Comparison of ENCODE assay signal across 26 cellular contexts in genomic region chr1:53361541-53361961, GRCh38. TPM values are rescaled to one million over a fixed set of nuclear protein-coding genes. Genes with fewer than 3 reads are reported as not detected.
DNase-seq lines count a peak whose midpoint lies in the region; ATAC-seq and TF ChIP-seq lines count a peak whose summit lies in the region.
"Had no signal": no experiment of that assay in that cellular context is flagged by ENCODE, and none has a peak within 500 bp of the region (broad histone marks: within the 10 kb centered on the region; RNA-seq: fewer than 3 reads in every experiment).

No MANE protein-coding gene starts in this region.

- no peak overlapping the region for H3K27ac Mint-ChIP-seq in activated CD4-positive, alpha-beta memory T cell treated with anti-CD3 and anti-CD28 coated beads for 36 hours
- no peak overlapping the region for H3K27ac Mint-ChIP-seq in activated CD4-positive, alpha-beta memory T cell treated with anti-CD3 and anti-CD28 coated beads, Interleukin-2, amount 10 ng/mL, durations not matched to agents 7 days and 5 days
- H3K27ac Mint-ChIP-seq: activated B cell treated with CpG ODN at 0.5 μM for 24 hours; activated CD8-positive, alpha-beta T cell treated with anti-CD3 and anti-CD28 coated beads for 36 hours; activated naive CD8-positive, alpha-beta T cell treated with anti-CD3 and anti-CD28 coated beads, Interleukin-2, amount 50 U/mL, for 24 hours; B cell; natural killer cell; stimulated activated effector memory CD8-positive, alpha-beta T cell treated with anti-CD3 and anti-CD28 coated beads, Interleukin-12 subunit alpha, Interleukin-12 subunit beta, amount 100 ng/mL, for 72 hours had no signal

- ATAC-seq in left lung (peak; percentile 24), GM18909 (IDR thresholded peaks at IDR 0.05; ENCODE audit: poor library complexity, unreplicated experiment) (no peak), psoas muscle (no peak)
- ATAC-seq: activated CD8-positive, alpha-beta T cell treated with anti-CD3 and anti-CD28 coated beads for 36 hours; activated naive CD8-positive, alpha-beta T cell treated with anti-CD3 and anti-CD28 coated beads, Interleukin-2, amount 50 U/mL, for 24 hours; body of pancreas; natural killer cell; stimulated activated effector memory CD8-positive, alpha-beta T cell treated with anti-CD3 and anti-CD28 coated beads, Interleukin-12 subunit alpha, Interleukin-12 subunit beta, amount 100 ng/mL, for 72 hours had no signal

- TF ChIP-seq CTCF in WERI-Rb-1 (IDR thresholded peaks at IDR 0.05; ENCODE audit: low read depth, low read length) (no peak), left lung (IDR thresholded peaks at IDR 0.05) (no peak), suprapubic skin (IDR thresholded peaks at IDR 0.05) (no peak), psoas muscle (IDR thresholded peaks at IDR 0.05) (no peak)

- peaks cover 5% of the 10 kb centered on the region for H3K9me3 ChIP-seq in WERI-Rb-1 (ENCODE audit: severe bottlenecking)
- peaks cover 0 to 21% of the 10 kb centered on the region in 2 donors for H3K9me3 ChIP-seq in left lung
- H3K9me3 ChIP-seq in suprapubic skin: peaks cover 6% of the 10 kb centered on the region
- H3K9me3 ChIP-seq in psoas muscle: no peaks in the 10 kb centered on the region
- H3K9me3 ChIP-seq: body of pancreas had no signal

- H3K36me3 ChIP-seq in WERI-Rb-1 (no peaks in the 10 kb centered on the region), left lung (no peaks in the 10 kb centered on the region), suprapubic skin (no peaks in the 10 kb centered on the region), psoas muscle (ENCODE audit: insufficient read depth in 1 of 2, low read depth in 1 of 2) (no peaks in the 10 kb centered on the region)
- H3K36me3 ChIP-seq: esophagus squamous epithelium, HAP-1, thoracic aorta had no signal

- TF ChIP-seq EP300 in suprapubic skin (IDR thresholded peaks at IDR 0.05): no peak

- no peak overlapping the region for H3K4me3 ChIP-seq in WERI-Rb-1 (ENCODE audit: low read depth, low read length)
- no peak overlapping the region for H3K4me3 ChIP-seq in left lung
- H3K4me3 ChIP-seq in suprapubic skin: no peak overlapping the region
- no peak overlapping the region for H3K4me3 ChIP-seq in psoas muscle
- H3K4me3 ChIP-seq: body of pancreas, esophagus squamous epithelium, HAP-1, thoracic aorta had no signal

- CTCF ChIA-PET in activated CD4-positive, alpha-beta memory T cell treated with anti-CD3 and anti-CD28 coated beads for 36 hours (lab: Charles Lee): no interaction called here
- CTCF ChIA-PET in activated CD4-positive, alpha-beta memory T cell treated with anti-CD3 and anti-CD28 coated beads, Interleukin-2, amount 10 ng/mL, durations not matched to agents 7 days and 5 days (lab: Charles Lee): no interaction called here

- no peaks in the 10 kb centered on the region for H3K4me1 Mint-ChIP-seq in activated CD4-positive, alpha-beta memory T cell treated with anti-CD3 and anti-CD28 coated beads for 36 hours (ENCODE audit: low read depth)
- peaks cover 4% of the 10 kb centered on the region for H3K4me1 Mint-ChIP-seq in activated CD4-positive, alpha-beta memory T cell treated with anti-CD3 and anti-CD28 coated beads, Interleukin-2, amount 10 ng/mL, durations not matched to agents 7 days and 5 days
- H3K4me1 Mint-ChIP-seq: activated naive CD8-positive, alpha-beta T cell treated with anti-CD3 and anti-CD28 coated beads, Interleukin-2, amount 50 U/mL, for 24 hours; natural killer cell; stimulated activated effector memory CD8-positive, alpha-beta T cell treated with anti-CD3 and anti-CD28 coated beads, Interleukin-12 subunit alpha, Interleukin-12 subunit beta, amount 100 ng/mL, for 72 hours had no signal

- H3K4me3 Mint-ChIP-seq in activated CD4-positive, alpha-beta memory T cell treated with anti-CD3 and anti-CD28 coated beads for 36 hours: no peak overlapping the region
- no peak overlapping the region for H3K4me3 Mint-ChIP-seq in activated CD4-positive, alpha-beta memory T cell treated with anti-CD3 and anti-CD28 coated beads, Interleukin-2, amount 10 ng/mL, durations not matched to agents 7 days and 5 days
- H3K4me3 Mint-ChIP-seq: activated B cell treated with CpG ODN at 0.5 μM for 24 hours; activated CD8-positive, alpha-beta T cell treated with anti-CD3 and anti-CD28 coated beads for 36 hours; activated naive CD8-positive, alpha-beta T cell treated with anti-CD3 and anti-CD28 coated beads, Interleukin-2, amount 50 U/mL, for 24 hours; B cell; natural killer cell; stimulated activated effector memory CD8-positive, alpha-beta T cell treated with anti-CD3 and anti-CD28 coated beads, Interleukin-12 subunit alpha, Interleukin-12 subunit beta, amount 100 ng/mL, for 72 hours had no signal

- intact Hi-C loops in activated CD4-positive, alpha-beta memory T cell treated with anti-CD3 and anti-CD28 coated beads for 36 hours (cut with micrococcal nuclease): no loop called here
- intact Hi-C loops in left lung (cut with DNase I) (no loop called here), psoas muscle (cut with DNase I) (no loop called here)

- H3K36me3 Mint-ChIP-seq in activated CD4-positive, alpha-beta memory T cell treated with anti-CD3 and anti-CD28 coated beads for 36 hours: no peaks in the 10 kb centered on the region
- H3K36me3 Mint-ChIP-seq in activated CD4-positive, alpha-beta memory T cell treated with anti-CD3 and anti-CD28 coated beads, Interleukin-2, amount 10 ng/mL, durations not matched to agents 7 days and 5 days (ENCODE audit: low read depth): peaks cover 2% of the 10 kb centered on the region
- H3K36me3 Mint-ChIP-seq: stimulated activated effector memory CD8-positive, alpha-beta T cell treated with anti-CD3 and anti-CD28 coated beads, Interleukin-12 subunit alpha, Interleukin-12 subunit beta, amount 100 ng/mL, for 72 hours had no signal

- H3K9me3 Mint-ChIP-seq in activated CD4-positive, alpha-beta memory T cell treated with anti-CD3 and anti-CD28 coated beads for 36 hours: peaks cover 18% of the 10 kb centered on the region
- peaks cover 6% of the 10 kb centered on the region for H3K9me3 Mint-ChIP-seq in activated CD4-positive, alpha-beta memory T cell treated with anti-CD3 and anti-CD28 coated beads, Interleukin-2, amount 10 ng/mL, durations not matched to agents 7 days and 5 days

- H3K27me3 Mint-ChIP-seq in activated CD4-positive, alpha-beta memory T cell treated with anti-CD3 and anti-CD28 coated beads for 36 hours: no peaks in the 10 kb centered on the region
- peaks cover 25% of the 10 kb centered on the region for H3K27me3 Mint-ChIP-seq in activated CD4-positive, alpha-beta memory T cell treated with anti-CD3 and anti-CD28 coated beads, Interleukin-2, amount 10 ng/mL, durations not matched to agents 7 days and 5 days
- H3K27me3 Mint-ChIP-seq: activated B cell treated with CpG ODN at 0.5 μM for 24 hours; activated CD8-positive, alpha-beta T cell treated with anti-CD3 and anti-CD28 coated beads for 36 hours had no signal

- POLR2A ChIA-PET in activated CD4-positive, alpha-beta memory T cell treated with anti-CD3 and anti-CD28 coated beads for 36 hours (lab: Charles Lee): no interaction called here
- POLR2A ChIA-PET in activated CD4-positive, alpha-beta memory T cell treated with anti-CD3 and anti-CD28 coated beads, Interleukin-2, amount 10 ng/mL, durations not matched to agents 7 days and 5 days (lab: Charles Lee): no interaction called here

- DNase-seq in activated CD4-positive, alpha-beta memory T cell treated with anti-CD3 and anti-CD28 coated beads for 36 hours: peak; percentile 2
- DNase-seq in activated CD4-positive, alpha-beta memory T cell treated with anti-CD3 and anti-CD28 coated beads, Interleukin-2, amount 10 ng/mL, durations not matched to agents 7 days and 5 days: no peak
- DNase-seq in WERI-Rb-1 (peak; percentile 38), left lung (peak in 1 of 2 donors; percentile 32), suprapubic skin (ENCODE audit: low spot score in 2 of 2) (peak; percentile 21 to 59), NCI-H187 treated with DMSO at 0.1 percent for 48 hours (lab: John Stamatoyannopoulos, UW) (no peak), psoas muscle (no peak)
- DNase-seq: activated B cell treated with CpG ODN at 0.5 μM for 24 hours; activated CD8-positive, alpha-beta T cell treated with anti-CD3 and anti-CD28 coated beads for 36 hours; activated naive CD8-positive, alpha-beta T cell treated with anti-CD3 and anti-CD28 coated beads, Interleukin-2, amount 50 U/mL, for 24 hours; DMS53; esophagus squamous epithelium; GDM1; IMR-90; mesenchymal stem cell; natural killer cell; NCI-H1417 treated with DMSO at 0.1 percent for 48 hours; NCI-H524 treated with DMSO at 0.1 percent for 48 hours; stimulated activated CD4-positive, alpha-beta T cell treated with anti-CD3 and anti-CD28 coated beads, Interleukin-1b, Interleukin-23, amount 100 ng/mL, for 48 hours; T-helper 9 cell had no signal

- TF ChIP-seq POLR2A in suprapubic skin (IDR thresholded peaks at IDR 0.05): no peak

- H3K27me3 ChIP-seq in WERI-Rb-1 (ENCODE audit: insufficient read depth, low read depth, severe bottlenecking) (no peaks in the 10 kb centered on the region), left lung (no peaks in the 10 kb centered on the region), suprapubic skin (no peaks in the 10 kb centered on the region), psoas muscle (ENCODE audit: insufficient read depth in 3 of 3, low read length in 2 of 3) (no peaks in the 10 kb centered on the region)
- H3K27me3 ChIP-seq: body of pancreas, esophagus squamous epithelium had no signal

- WGBS in suprapubic skin: 73% methylated on average over 3 of the region's 3 CpGs
- WGBS in psoas muscle, 3 donors: 66 to 79% (median 72%) methylated on average over 3 of the region's 3 CpGs

- peak overlapping the region; percentile 51 for H3K27ac ChIP-seq in WERI-Rb-1
- no peak overlapping the region for H3K27ac ChIP-seq in left lung
- no peak overlapping the region for H3K27ac ChIP-seq in suprapubic skin
- no peak overlapping the region for H3K27ac ChIP-seq in psoas muscle
- H3K27ac ChIP-seq: body of pancreas, esophagus squamous epithelium, thoracic aorta had no signal

- H3K4me1 ChIP-seq in left lung (no peaks in the 10 kb centered on the region), suprapubic skin (no peaks in the 10 kb centered on the region), psoas muscle (no peaks in the 10 kb centered on the region)
- H3K4me1 ChIP-seq: body of pancreas, esophagus squamous epithelium, HAP-1 had no signal

RNA-seq across cellular contexts. Expression of gene LRP8, which starts 33.7 kb away (rescaled TPM):
- total RNA-seq in activated CD4-positive, alpha-beta memory T cell treated with anti-CD3 and anti-CD28 coated beads for 36 hours: 10 to 100 TPM; 38.6 to 38.8 TPM
- total RNA-seq in activated CD4-positive, alpha-beta memory T cell treated with anti-CD3 and anti-CD28 coated beads, Interleukin-2, amount 10 ng/mL, durations not matched to agents 7 days and 5 days: 10 to 100 TPM; 51.5 to 52.7 TPM
- total RNA-seq in left lung (10 to 100 TPM in 1 of 2 donors, 1 to 10 TPM in 1; 7.6 to 36.6 TPM), suprapubic skin (10 to 100 TPM in 1 of 4 donors, 1 to 10 TPM in 3; 2.8 to 11.8 (median 4.1) TPM), psoas muscle (1 to 10 TPM in 2 of 4 donors, under 1 TPM in 2; 0.79 to 2.4 (median 1.1) TPM)
- 1 to 10 TPM in 1 of 3 donors, under 1 TPM in 2; 0.17 to 1.2 (median 0.94) TPM for polyA plus RNA-seq in psoas muscle

Comparison
In these comparisons a context has a peak if more than half of its experiments do, and no peak if none do; other contexts are left out.
1. DNase-seq: peak in activated CD4-positive, alpha-beta memory T cell treated with anti-CD3 and anti-CD28 coated beads for 36 hours (single experiment), WERI-Rb-1 (single experiment) and suprapubic skin (2 of 2); none in activated CD4-positive, alpha-beta memory T cell treated with anti-CD3 and anti-CD28 coated beads, Interleukin-2, amount 10 ng/mL, durations not matched to agents 7 days and 5 days (single experiment), NCI-H187 treated with DMSO at 0.1 percent for 48 hours (single experiment) and psoas muscle (0 of 2).